ENCODE assay signal across 8 cellular contexts in genomic region chr18:79988079-79988924, GRCh38. TPM values are rescaled to one million over a fixed set of nuclear protein-coding genes. Genes with fewer than 3 reads are reported as not detected.
A peak's percentile ranks its signal among the peaks of the same experiment; 100 is the strongest.
DNase-seq lines count a peak whose midpoint lies in the region; ATAC-seq and TF ChIP-seq lines count a peak whose summit lies in the region.

TSS of gene TXNL4A (minus strand) at chr18:79988563. CDS start at chr18:79988392, 171 bp downstream.

- CTCF ChIA-PET in PC-3 (lab: Charles Lee), result no interaction called here

- H3K4me1 ChIP-seq in HUES6 (ENCODE audit: control insufficient read depth, insufficient read depth, low read length) (peaks cover 27% of the 10 kb centered on the region), PC-3 (ENCODE audit: insufficient read depth, low read length) (peaks cover 15% of the 10 kb centered on the region), mucosa of stomach (ENCODE audit: control insufficient read depth, insufficient read depth, low read length) (peaks cover 8% of the 10 kb centered on the region)

- H3K9me3 ChIP-seq in HUES6 (ENCODE audit: control insufficient read depth, insufficient read depth, low read depth, low read length), result no peaks in the 10 kb centered on the region
- H3K9me3 ChIP-seq in PC-3 (ENCODE audit: low read length), result no peaks in the 10 kb centered on the region
- no peaks in the 10 kb centered on the region for H3K9me3 ChIP-seq in mucosa of stomach (ENCODE audit: control insufficient read depth, low read length)

- H4K20me1 ChIP-seq in PC-3 (ENCODE audit: low read length), result peaks cover 44% of the 10 kb centered on the region

- BruUV-seq in PC-3 (replicated peaks; lab: Mats Ljungman, UMichigan), result no TSS peak

- H3F3A ChIP-seq in PC-3 (ENCODE audit: low read length, unreplicated experiment), result no peaks in the 10 kb centered on the region

- H3K27me3 ChIP-seq in HUES6 (ENCODE audit: control insufficient read depth, insufficient read depth, low read length) (no peaks in the 10 kb centered on the region), PC-3 (ENCODE audit: low read length) (no peaks in the 10 kb centered on the region), mucosa of stomach (ENCODE audit: control insufficient read depth, insufficient read depth, low read length) (no peaks in the 10 kb centered on the region)

- peak within 1 kb of the TSS; percentile 96 for H3K4me2 ChIP-seq in PC-3 (ENCODE audit: low read length)

- TF ChIP-seq CTCF in PC-3 (conservative IDR thresholded peaks at IDR 0.05; ENCODE audit: low read depth, low read length) (peak; percentile 33; the same call in 1 of the 2 replicates), epithelial cell of proximal tubule (conservative IDR thresholded peaks at IDR 0.05; ENCODE audit: low read depth, low read length) (peak; percentile 24)

- H3K27ac ChIP-seq in HUES6 (ENCODE audit: low read depth, low read length) (peak within 1 kb of the TSS; percentile 85), PC-3 (ENCODE audit: low read length) (peak within 1 kb of the TSS; percentile 79)

- DNase-seq in DMS114 treated with DMSO at 0.1 percent for 48 hours (lab: John Stamatoyannopoulos, UW; ENCODE audit: unreplicated experiment) (peak; percentile 43), PC-3 (peak; percentile 92), activated T-cell treated with anti-CD3 and anti-CD28 coated beads for 48 hours (ENCODE audit: low read depth) (peak; percentile 86), epithelial cell of proximal tubule (ENCODE audit: low read depth) (no peak)
- DNase-seq in stimulated activated CD8-positive, alpha-beta memory T cell treated with anti-CD3 and anti-CD28 coated beads, Interleukin-7, amount 100 ng/mL, for 1 hour (ENCODE audit: low read depth in 2 of 2), result peak; percentile 66 to 72

- peak within 1 kb of the TSS; percentile 91 for H2AFZ ChIP-seq in PC-3 (ENCODE audit: low read length)

- H3K36me3 ChIP-seq in HUES6 (ENCODE audit: control insufficient read depth, insufficient read depth, low read length) (peaks cover 33% of the 10 kb centered on the region), PC-3 (ENCODE audit: low read depth, low read length) (peaks cover 22% of the 10 kb centered on the region; the same call in 1 of the 2 replicates), mucosa of stomach (ENCODE audit: control insufficient read depth, insufficient read depth, low read length) (no peaks in the 10 kb centered on the region)

- no peaks in the 10 kb centered on the region for H3K9me2 ChIP-seq in PC-3 (replicated peaks; ENCODE audit: low read length)

- peaks cover 55% of the 10 kb centered on the region for H3K79me2 ChIP-seq in PC-3 (ENCODE audit: low read length)

- intact Hi-C loops in PC-3 (cut with micrococcal nuclease), result loop anchor here (2.0 to 10.0 kb wide), 2 partner anchors 44 to 54 kb away; no protein-coding TSS in a partner anchor

- H3K4me3 ChIP-seq in HUES6 (ENCODE audit: low read depth, low read length) (peak within 1 kb of the TSS; percentile 99), PC-3 (ENCODE audit: low read length) (peak within 1 kb of the TSS; percentile 90), epithelial cell of proximal tubule (ENCODE audit: low read depth, low read length) (peak within 1 kb of the TSS; percentile 93), mucosa of stomach (ENCODE audit: low read length) (peak within 1 kb of the TSS; percentile 77)

- H3K9ac ChIP-seq in HUES6 (ENCODE audit: low read length) (peak within 1 kb of the TSS; percentile 97), PC-3 (ENCODE audit: low read length) (peak within 1 kb of the TSS; percentile 99), mucosa of stomach (ENCODE audit: low read length) (peak within 1 kb of the TSS; percentile 93)

- peak; percentile 97 for ATAC-seq in GM21423 (IDR thresholded peaks at IDR 0.05; ENCODE audit: unreplicated experiment)
- peak; percentile 96 for ATAC-seq in PC-3

- POLR2A ChIA-PET in PC-3 (lab: Charles Lee; ENCODE audit: unreplicated experiment), result interaction anchor here (0.7 kb wide), 1 partner anchor 38 kb away, joined by 3 read pairs; no protein-coding TSS in a partner anchor

RNA-seq across cellular contexts. Expression of gene TXNL4A, which starts in this region (rescaled TPM):
- total RNA-seq in PC-3 (2014; rRNA removed), result 148 and 159 TPM in 2 replicates
- 84.7 and 97.9 TPM in 2 replicates for total RNA-seq in epithelial cell of proximal tubule
